Comparison of ENCODE assay signal across 12 cellular contexts in genomic region chr2:19987936-19988335, GRCh38. TPM values are rescaled to one million over a fixed set of nuclear protein-coding genes. Genes with fewer than 3 reads are reported as not detected.
DNase-seq lines count a peak whose midpoint lies in the region; ATAC-seq, FAIRE-seq and TF ChIP-seq lines count a peak whose summit lies in the region.
"Had no signal": no experiment of that assay in that cellular context is flagged by ENCODE, and none has a peak within 500 bp of the region (broad histone marks: within the 10 kb centered on the region; RNA-seq: fewer than 3 reads in every experiment).

No MANE protein-coding gene starts in this region.

- H3K27me3 ChIP-seq in body of pancreas = no peaks in the 10 kb centered on the region
- H3K27me3 ChIP-seq: SJCRH30 had no signal

- H3K4me1 ChIP-seq in body of pancreas = peaks cover 20% of the 10 kb centered on the region

- no peak for TF ChIP-seq CTCF in body of pancreas (IDR thresholded peaks at IDR 0.05)

- ATAC-seq in GM21390 (IDR thresholded peaks at IDR 0.05; ENCODE audit: unreplicated experiment) (peak; percentile 67), HG03159 (IDR thresholded peaks at IDR 0.05; ENCODE audit: unreplicated experiment) (peak; percentile 72), body of pancreas (no peak)
- ATAC-seq in activated T-helper 17 cell treated with anti-CD3 and anti-CD28 coated beads, Interleukin-2, amount 50 U/mL, for 72 hours (replicated peaks) = no peak

- H3K9me3 ChIP-seq in body of pancreas = no peaks in the 10 kb centered on the region
- H3K9me3 ChIP-seq: SJCRH30 had no signal

- no peak overlapping the region for H3K27ac ChIP-seq in body of pancreas
- H3K27ac ChIP-seq: parathyroid adenoma, SJCRH30 had no signal

- intact Hi-C loops in body of pancreas (cut with DNase I) = no loop called here

- H3K36me3 ChIP-seq in body of pancreas (replicated peaks in 1 of 2; ENCODE audit: insufficient read depth in 1 of 2, low read depth in 2 of 2) = no peaks in the 10 kb centered on the region
- H3K36me3 ChIP-seq: SJCRH30 had no signal

- peak overlapping the region; percentile 93 for H3K4me3 Mint-ChIP-seq in activated T-helper 17 cell treated with anti-CD3 and anti-CD28 coated beads, Interleukin-2, amount 50 U/mL, for 72 hours

- H3K4me1 Mint-ChIP-seq in activated T-helper 17 cell treated with anti-CD3 and anti-CD28 coated beads, Interleukin-2, amount 50 U/mL, for 72 hours = peaks cover 7% of the 10 kb centered on the region

- WGBS in body of pancreas, 2 donors = 90% methylated on average over 5 of the region's 5 CpGs

- no peaks in the 10 kb centered on the region for H3K9me3 Mint-ChIP-seq in activated T-helper 17 cell treated with anti-CD3 and anti-CD28 coated beads, Interleukin-2, amount 50 U/mL, for 72 hours

- H3K4me3 ChIP-seq in body of pancreas = no peak overlapping the region

- H3K27me3 Mint-ChIP-seq in activated T-helper 17 cell treated with anti-CD3 and anti-CD28 coated beads, Interleukin-2, amount 50 U/mL, for 72 hours = peaks cover 7% of the 10 kb centered on the region

- DNase-seq in GM12892 (ENCODE audit: insufficient read length) (no peak), body of pancreas (no peak), DMS114 treated with DMSO at 0.1 percent for 48 hours (lab: John Stamatoyannopoulos, UW; ENCODE audit: unreplicated experiment) (no peak), NCI-H1048 (lab: John Stamatoyannopoulos, UW) (no peak), AG08396 (ENCODE audit: low spot score) (no peak)
- DNase-seq: activated naive CD4-positive, alpha-beta T cell treated with anti-CD3 and anti-CD28 coated beads, Interleukin-2, amount 50 U/mL, for 16 hours; DMS153; SJCRH30 had no signal

- no peak overlapping the region for H3K27ac Mint-ChIP-seq in activated T-helper 17 cell treated with anti-CD3 and anti-CD28 coated beads, Interleukin-2, amount 50 U/mL, for 72 hours

- peak; percentile 88 for FAIRE-seq in GM12892 (lab: Jason Lieb, UNC)

- TF ChIP-seq POLR2A in GM12892 (IDR thresholded peaks at IDR 0.05; ENCODE audit: low read depth, low read length) = no peak
- no peak for TF ChIP-seq POLR2A in body of pancreas (IDR thresholded peaks at IDR 0.05)

- peaks cover 9% of the 10 kb centered on the region for H3K36me3 Mint-ChIP-seq in activated T-helper 17 cell treated with anti-CD3 and anti-CD28 coated beads, Interleukin-2, amount 50 U/mL, for 72 hours (ENCODE audit: low read depth)

RNA-seq across cellular contexts. Expression of gene WDR35, which starts 2.0 kb away (rescaled TPM):
- polyA plus RNA-seq in GM12892 (2012; ENCODE audit: missing spikeins) = 7.6 TPM
- total RNA-seq in activated T-helper 17 cell treated with anti-CD3 and anti-CD28 coated beads, Interleukin-2, amount 50 U/mL, for 72 hours = 1 to 10 TPM; 5.0 to 8.3 TPM
- total RNA-seq in body of pancreas = 1 to 10 TPM; 6.7 to 8.9 TPM

RNA-seq across cellular contexts. Expression of gene MATN3, which starts 24.5 kb away (rescaled TPM):
- not detected for polyA plus RNA-seq in GM12892 (2012; ENCODE audit: missing spikeins)
- not detected for total RNA-seq in activated T-helper 17 cell treated with anti-CD3 and anti-CD28 coated beads, Interleukin-2, amount 50 U/mL, for 72 hours
- not detected for total RNA-seq in body of pancreas

Comparison
In these comparisons a context has a peak if more than half of its experiments do, and no peak if none do; other contexts are left out.
1. ATAC-seq: peak in GM21390 (single experiment) and HG03159 (single experiment); none in activated T-helper 17 cell treated with anti-CD3 and anti-CD28 coated beads, Interleukin-2, amount 50 U/mL, for 72 hours (single experiment) and body of pancreas (single experiment).